9 cellular contexts compared by ENCODE assay signal in the genomic region with DNA sequence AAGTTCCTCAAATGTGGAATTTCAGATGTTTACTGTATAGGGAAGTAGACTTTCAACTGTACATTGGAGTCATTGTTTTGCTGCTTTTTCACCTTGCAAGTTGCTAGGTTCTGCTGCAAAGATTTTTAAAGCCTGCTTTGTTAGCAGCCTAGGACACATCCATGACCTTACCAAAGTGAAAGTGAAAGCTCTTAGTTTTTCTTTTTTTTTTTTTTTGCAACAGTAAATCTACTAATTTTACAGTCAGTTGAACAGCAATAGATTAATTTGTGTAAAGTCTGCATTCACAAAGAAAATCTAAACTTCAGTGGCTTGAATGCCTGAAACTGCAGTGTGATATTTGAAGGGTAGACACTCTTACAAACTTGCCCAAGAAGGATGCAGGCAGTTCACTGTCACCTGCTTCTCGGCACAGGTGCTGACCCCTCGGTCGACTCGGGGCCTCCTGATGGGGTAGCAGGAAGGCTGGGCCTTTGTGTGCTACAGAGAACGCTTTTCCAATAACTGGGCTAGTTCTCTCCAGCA.
A peak's percentile ranks its signal among the peaks of the same experiment; 100 is the strongest.
DNase-seq lines count a peak whose midpoint lies in the region; ATAC-seq and TF ChIP-seq lines count a peak whose summit lies in the region.
"Had no signal": no experiment of that assay in that cellular context is flagged by ENCODE, and none has a peak within 500 bp of the region (broad histone marks: within the 10 kb centered on the region; RNA-seq: fewer than 3 reads in every experiment).

No MANE protein-coding gene starts in this region.

- H3K4me1 ChIP-seq in subcutaneous abdominal adipose tissue (ENCODE audit: control insufficient read depth in 5 of 5, insufficient read depth in 5 of 5, low read length in 5 of 5), result peaks cover 0 to 22% (median 15%) of the 10 kb centered on the region in 5 donors

- H3K27me3 ChIP-seq in subcutaneous abdominal adipose tissue (ENCODE audit: control insufficient read depth in 5 of 5, insufficient read depth in 4 of 5, low read length in 5 of 5), result no peaks in the 10 kb centered on the region

- H3K9me3 ChIP-seq in subcutaneous abdominal adipose tissue (ENCODE audit: control insufficient read depth in 5 of 5, low read length in 5 of 5), result no peaks in the 10 kb centered on the region

- DNase-seq in activated CD4-positive, alpha-beta T cell treated with anti-CD3 and anti-CD28 coated beads for 48 hours, result peak; percentile 29
- no peak for DNase-seq in activated CD4-positive, alpha-beta T cell treated with anti-CD3 and anti-CD28 coated beads for 1 hour
- peak; percentile 5 for DNase-seq in foreskin melanocyte
- DNase-seq: amygdala had no signal

- no peak for TF ChIP-seq CTCF in VCaP (conservative IDR thresholded peaks at IDR 0.05)

- peak overlapping the region in 3 of 5 donors; percentile 8 to 32 (median 25) for H3K9ac ChIP-seq in subcutaneous abdominal adipose tissue (ENCODE audit: low read length in 5 of 5)

- H3K4me3 ChIP-seq in subcutaneous abdominal adipose tissue (ENCODE audit: low read depth in 1 of 5, low read length in 5 of 5), result peak overlapping the region; percentile 41 to 65 (median 54)

- H3K27ac ChIP-seq in VCaP (peak overlapping the region; percentile 19; the same call in 1 of the 2 replicates), subcutaneous abdominal adipose tissue (ENCODE audit: low read depth, low read length) (no peak overlapping the region)

- no peaks in the 10 kb centered on the region for H3K36me3 ChIP-seq in subcutaneous abdominal adipose tissue (ENCODE audit: control insufficient read depth in 5 of 5, insufficient read depth in 5 of 5, low read length in 5 of 5)

- ATAC-seq in HG03039 (IDR thresholded peaks at IDR 0.05; ENCODE audit: unreplicated experiment) (no peak), GM19395 (IDR thresholded peaks at IDR 0.05; ENCODE audit: unreplicated experiment) (no peak), HG02981 (IDR thresholded peaks at IDR 0.05; ENCODE audit: unreplicated experiment) (no peak)
